ENCODE assay signal across 9 cellular contexts in genomic region chr9:74773886-74774479, GRCh38.
DNase-seq lines count a peak whose midpoint lies in the region; ATAC-seq and TF ChIP-seq lines count a peak whose summit lies in the region.
"Had no signal": no experiment of that assay in that cellular context is flagged by ENCODE, and none has a peak within 500 bp of the region (broad histone marks: within the 10 kb centered on the region; RNA-seq: fewer than 3 reads in every experiment).

No MANE protein-coding gene starts in this region.

- no peaks in the 10 kb centered on the region for H3K36me3 Mint-ChIP-seq in activated CD4-positive, alpha-beta T cell treated with anti-CD3 and anti-CD28 coated beads, Interleukin-2, amount 10 ng/mL, durations not matched to agents 24 days and 14 days (ENCODE audit: low read depth)

- ATAC-seq in HG03060 (IDR thresholded peaks at IDR 0.05; ENCODE audit: low read depth, unreplicated experiment) (peak; percentile 43), left lung (peak; percentile 91)

- no peaks in the 10 kb centered on the region for H3K4me1 ChIP-seq in left lung

- no peak overlapping the region for H3K4me3 Mint-ChIP-seq in activated CD4-positive, alpha-beta T cell treated with anti-CD3 and anti-CD28 coated beads, Interleukin-2, amount 10 ng/mL, durations not matched to agents 24 days and 14 days
- H3K4me3 Mint-ChIP-seq: stimulated activated naive CD8-positive, alpha-beta T cell treated with anti-CD3 and anti-CD28 coated beads, Interleukin-15, Interleukin-2, amounts not matched to agents 100 ng/mL and 50 ng/mL, for 24 hours had no signal

- no peaks in the 10 kb centered on the region for H3K27me3 ChIP-seq in left lung

- H3K36me3 ChIP-seq in left lung = no peaks in the 10 kb centered on the region

- H3K4me1 Mint-ChIP-seq in activated CD4-positive, alpha-beta T cell treated with anti-CD3 and anti-CD28 coated beads, Interleukin-2, amount 10 ng/mL, durations not matched to agents 24 days and 14 days = peaks cover 13% of the 10 kb centered on the region

- TF ChIP-seq CTCF in coronary artery (IDR thresholded peaks at IDR 0.05) (peak; percentile 82), left lung (IDR thresholded peaks at IDR 0.05) (peak; percentile 94 to 96)

- intact Hi-C loops in activated CD4-positive, alpha-beta T cell treated with anti-CD3 and anti-CD28 coated beads, Interleukin-2, amount 10 ng/mL, durations not matched to agents 24 days and 14 days (cut with micrococcal nuclease) = loop anchor here (1.0 to 10.0 kb wide), 6 partner anchors 179 to 1093 kb away; partner anchors contain the start of gene C9orf40
- intact Hi-C loops in left lung (cut with DNase I) = loop anchor here in 1 of 2 donors (5.0 kb wide), 1 partner anchor 228 kb away; no protein-coding TSS in a partner anchor

- H3K27ac Mint-ChIP-seq in activated CD4-positive, alpha-beta T cell treated with anti-CD3 and anti-CD28 coated beads, Interleukin-2, amount 10 ng/mL, durations not matched to agents 24 days and 14 days = peak overlapping the region; percentile 13
- H3K27ac Mint-ChIP-seq: stimulated activated naive CD8-positive, alpha-beta T cell treated with anti-CD3 and anti-CD28 coated beads, Interleukin-15, Interleukin-2, amounts not matched to agents 100 ng/mL and 50 ng/mL, for 24 hours had no signal

- peaks cover 13% of the 10 kb centered on the region for H3K27me3 Mint-ChIP-seq in activated CD4-positive, alpha-beta T cell treated with anti-CD3 and anti-CD28 coated beads, Interleukin-2, amount 10 ng/mL, durations not matched to agents 24 days and 14 days

- H3K27ac ChIP-seq in coronary artery (no peak overlapping the region), left lung (no peak overlapping the region)

- DNase-seq in DMS 273 (lab: John Stamatoyannopoulos, UW; ENCODE audit: unreplicated experiment) (peak; percentile 85), DMS 273 treated with DMSO at 0.1 percent for 48 hours (lab: John Stamatoyannopoulos, UW) (no peak), NCI-H2227 treated with DMSO at 0.1 percent for 48 hours (lab: John Stamatoyannopoulos, UW) (peak; percentile 30), coronary artery (ENCODE audit: low spot score) (no peak), left lung (peak in 1 of 2 donors; percentile 65)
- DNase-seq in activated CD4-positive, alpha-beta T cell treated with anti-CD3 and anti-CD28 coated beads, Interleukin-2, amount 10 ng/mL, durations not matched to agents 24 days and 14 days = peak; percentile 90
- DNase-seq in stimulated activated CD4-positive, alpha-beta T cell treated with anti-CD3 and anti-CD28 coated beads, TNF-alpha, amount 100 ng/mL, for 1 hour (ENCODE audit: low read depth in 3 of 3, low spot score in 1 of 3) = peak; percentile 15 to 53 (median 43)

- no peaks in the 10 kb centered on the region for H3K9me3 Mint-ChIP-seq in activated CD4-positive, alpha-beta T cell treated with anti-CD3 and anti-CD28 coated beads, Interleukin-2, amount 10 ng/mL, durations not matched to agents 24 days and 14 days
- H3K9me3 Mint-ChIP-seq: stimulated activated naive CD8-positive, alpha-beta T cell treated with anti-CD3 and anti-CD28 coated beads, Interleukin-15, Interleukin-2, amounts not matched to agents 100 ng/mL and 50 ng/mL, for 24 hours had no signal

- H3K9me3 ChIP-seq in left lung = no peaks in the 10 kb centered on the region

- H3K4me3 ChIP-seq in coronary artery (no peak overlapping the region), left lung (no peak overlapping the region)

Comparison
In these comparisons a context has a peak if more than half of its experiments do, and no peak if none do; other contexts are left out.
1. DNase-seq: peak in DMS 273 (single experiment), NCI-H2227 treated with DMSO at 0.1 percent for 48 hours (single experiment), activated CD4-positive, alpha-beta T cell treated with anti-CD3 and anti-CD28 coated beads, Interleukin-2, amount 10 ng/mL, durations not matched to agents 24 days and 14 days (single experiment) and stimulated activated CD4-positive, alpha-beta T cell treated with anti-CD3 and anti-CD28 coated beads, TNF-alpha, amount 100 ng/mL, for 1 hour (3 of 3); none in DMS 273 treated with DMSO at 0.1 percent for 48 hours (single experiment) and coronary artery (single experiment).